In the genomic region with DNA sequence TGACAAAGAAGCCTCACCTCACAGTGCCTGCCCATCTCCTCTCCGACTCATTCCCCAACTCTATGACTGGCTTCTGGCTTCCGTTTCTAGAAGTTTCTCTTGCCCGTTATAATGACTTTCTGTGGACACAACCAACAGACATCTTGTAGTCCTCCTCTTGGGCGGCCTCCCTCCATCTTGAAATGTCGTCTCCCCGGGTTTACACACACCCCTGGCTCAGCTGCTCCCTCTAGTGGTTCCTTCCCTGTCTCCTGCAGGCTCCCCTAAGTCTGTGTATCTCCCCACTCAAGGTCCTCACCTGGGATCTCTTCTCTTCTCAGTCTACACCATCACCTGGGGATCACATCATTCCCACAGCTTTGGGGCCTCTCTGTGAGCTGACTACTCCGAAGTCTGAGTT, we compare ENCODE assay signal across 10 cellular contexts.
DNase-seq lines count a peak whose midpoint lies in the region; ATAC-seq and TF ChIP-seq lines count a peak whose summit lies in the region.
"Had no signal": no experiment of that assay in that cellular context is flagged by ENCODE, and none has a peak within 500 bp of the region (broad histone marks: within the 10 kb centered on the region; RNA-seq: fewer than 3 reads in every experiment).

No MANE protein-coding gene starts in this region.

- WGBS in right lobe of liver (ENCODE audit: insufficient coverage, low coverage, low lambda C conversion rate, missing lambda C conversion rate), result 91% methylated on average over 7 of the region's 7 CpGs

- H3K27me3 Mint-ChIP-seq in WTC11 (ENCODE audit: low read depth), result no peaks in the 10 kb centered on the region

- peak; percentile 78 for TF ChIP-seq CTCF in GM12873 (IDR thresholded peaks at IDR 0.05; ENCODE audit: insufficient read depth, low read depth, low read length, missing control alignments)
- TF ChIP-seq CTCF in WTC11 (IDR thresholded peaks at IDR 0.05), result peak; percentile 57
- TF ChIP-seq CTCF in right lobe of liver (IDR thresholded peaks at IDR 0.05), result peak; percentile 36 to 53 (median 44)
- no peak for TF ChIP-seq CTCF in uterus (IDR thresholded peaks at IDR 0.05)

- no peaks in the 10 kb centered on the region for H3K4me1 Mint-ChIP-seq in WTC11
- H3K4me1 Mint-ChIP-seq: activated B cell treated with CpG ODN at 0.5 μM for 24 hours had no signal

- peaks cover 0 to 20% (median 7%) of the 10 kb centered on the region in 4 donors for H3K4me1 ChIP-seq in right lobe of liver
- no peaks in the 10 kb centered on the region for H3K4me1 ChIP-seq in uterus

- POLR2A ChIA-PET in WTC11 (lab: Charles Lee), result no interaction called here

- peak; percentile 14 for DNase-seq in HK-2 (ENCODE audit: unreplicated experiment)
- peak; percentile 76 for DNase-seq in WTC11 (ENCODE audit: low spot score)
- peak in 1 of 3 donors; percentile 59 for DNase-seq in right lobe of liver
- no peak for DNase-seq in uterus
- no peak for DNase-seq in anterior cingulate cortex (lab: John Stamatoyannopoulos, UW)
- no peak for DNase-seq in activated CD4-positive, CD25-positive, alpha-beta regulatory T cell (lab: John Stamatoyannopoulos, UW)
- DNase-seq: activated B cell treated with CpG ODN at 0.5 μM for 24 hours had no signal

- CTCF ChIA-PET in WTC11 (lab: Charles Lee), result interaction anchor here (1.0 to 1.2 kb wide), 5 partner anchors 8 to 96 kb away, joined by 3 to 5 read pairs (median 3); no protein-coding TSS in a partner anchor

- no peak overlapping the region for H3K4me3 ChIP-seq in right lobe of liver
- no peak overlapping the region for H3K4me3 ChIP-seq in uterus

- intact Hi-C loops in right lobe of liver (cut with DNase I) (no loop called here), uterus (cut with DNase I; ENCODE audit: low total_unique reads) (no loop called here)

- H3K36me3 ChIP-seq in right lobe of liver (no peaks in the 10 kb centered on the region), uterus (no peaks in the 10 kb centered on the region)

- no peak overlapping the region for H3K27ac ChIP-seq in right lobe of liver
- H3K27ac ChIP-seq in uterus, result no peak overlapping the region

- H3K27me3 ChIP-seq in right lobe of liver, result no peaks in the 10 kb centered on the region
- H3K27me3 ChIP-seq in uterus, result no peaks in the 10 kb centered on the region

- ATAC-seq in GM21390 (IDR thresholded peaks at IDR 0.05; ENCODE audit: unreplicated experiment) (peak; percentile 87), WTC11 (peak; percentile 81), right lobe of liver (peak; percentile 47 to 77 (median 62))

- H3K9me3 ChIP-seq in right lobe of liver (no peaks in the 10 kb centered on the region), uterus (no peaks in the 10 kb centered on the region)

- peaks cover 7% of the 10 kb centered on the region for H3K9me3 Mint-ChIP-seq in WTC11
- H3K9me3 Mint-ChIP-seq: activated B cell treated with CpG ODN at 0.5 μM for 24 hours; natural killer cell treated with Interleukin-12 subunit alpha and Interleukin-12 subunit beta and Interleukin-15 and Interleukin-18, amount 100 ng/mL, for 72 hours had no signal

- H3K4me3 Mint-ChIP-seq in WTC11, result no peak overlapping the region
- H3K4me3 Mint-ChIP-seq: activated B cell treated with CpG ODN at 0.5 μM for 24 hours; natural killer cell treated with Interleukin-12 subunit alpha and Interleukin-12 subunit beta and Interleukin-15 and Interleukin-18, amount 100 ng/mL, for 72 hours had no signal

- H3K36me3 Mint-ChIP-seq in WTC11, result no peaks in the 10 kb centered on the region
- H3K36me3 Mint-ChIP-seq: natural killer cell treated with Interleukin-12 subunit alpha and Interleukin-12 subunit beta and Interleukin-15 and Interleukin-18, amount 100 ng/mL, for 72 hours had no signal

- no peak for TF ChIP-seq POLR2A in right lobe of liver (IDR thresholded peaks at IDR 0.05)
- TF ChIP-seq POLR2A in uterus (IDR thresholded peaks at IDR 0.05), result no peak

- no peak overlapping the region for H3K27ac Mint-ChIP-seq in WTC11
- H3K27ac Mint-ChIP-seq: activated B cell treated with CpG ODN at 0.5 μM for 24 hours; natural killer cell treated with Interleukin-12 subunit alpha and Interleukin-12 subunit beta and Interleukin-15 and Interleukin-18, amount 100 ng/mL, for 72 hours had no signal

TF ChIP-seq in WTC11, 78 proteins besides CTCF, POLR2A, EP300 and RAD21 (continues in another document):
- no peak for TF ChIP-seq NFE2L1 (CRISPR knock-in tag; IDR thresholded peaks at IDR 0.05)
- TF ChIP-seq, protein P1, sequence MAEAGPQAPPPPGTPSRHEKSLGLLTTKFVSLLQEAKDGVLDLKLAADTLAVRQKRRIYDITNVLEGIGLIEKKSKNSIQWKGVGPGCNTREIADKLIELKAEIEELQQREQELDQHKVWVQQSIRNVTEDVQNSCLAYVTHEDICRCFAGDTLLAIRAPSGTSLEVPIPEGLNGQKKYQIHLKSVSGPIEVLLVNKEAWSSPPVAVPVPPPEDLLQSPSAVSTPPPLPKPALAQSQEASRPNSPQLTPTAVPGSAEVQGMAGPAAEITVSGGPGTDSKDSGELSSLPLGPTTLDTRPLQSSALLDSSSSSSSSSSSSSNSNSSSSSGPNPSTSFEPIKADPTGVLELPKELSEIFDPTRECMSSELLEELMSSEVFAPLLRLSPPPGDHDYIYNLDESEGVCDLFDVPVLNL (CRISPR knock-in tag; IDR thresholded peaks at IDR 0.05; ENCODE audit: borderline replicate concordance, low read depth), result no peak
- TF ChIP-seq PRRX2 (CRISPR knock-in tag; IDR thresholded peaks at IDR 0.05), result 0 out of 2 replicates have a peak, but pooled peaks have one; percentile 48
- no peak for TF ChIP-seq ATF1 (CRISPR knock-in tag; IDR thresholded peaks at IDR 0.05)
- TF ChIP-seq, protein P2, sequence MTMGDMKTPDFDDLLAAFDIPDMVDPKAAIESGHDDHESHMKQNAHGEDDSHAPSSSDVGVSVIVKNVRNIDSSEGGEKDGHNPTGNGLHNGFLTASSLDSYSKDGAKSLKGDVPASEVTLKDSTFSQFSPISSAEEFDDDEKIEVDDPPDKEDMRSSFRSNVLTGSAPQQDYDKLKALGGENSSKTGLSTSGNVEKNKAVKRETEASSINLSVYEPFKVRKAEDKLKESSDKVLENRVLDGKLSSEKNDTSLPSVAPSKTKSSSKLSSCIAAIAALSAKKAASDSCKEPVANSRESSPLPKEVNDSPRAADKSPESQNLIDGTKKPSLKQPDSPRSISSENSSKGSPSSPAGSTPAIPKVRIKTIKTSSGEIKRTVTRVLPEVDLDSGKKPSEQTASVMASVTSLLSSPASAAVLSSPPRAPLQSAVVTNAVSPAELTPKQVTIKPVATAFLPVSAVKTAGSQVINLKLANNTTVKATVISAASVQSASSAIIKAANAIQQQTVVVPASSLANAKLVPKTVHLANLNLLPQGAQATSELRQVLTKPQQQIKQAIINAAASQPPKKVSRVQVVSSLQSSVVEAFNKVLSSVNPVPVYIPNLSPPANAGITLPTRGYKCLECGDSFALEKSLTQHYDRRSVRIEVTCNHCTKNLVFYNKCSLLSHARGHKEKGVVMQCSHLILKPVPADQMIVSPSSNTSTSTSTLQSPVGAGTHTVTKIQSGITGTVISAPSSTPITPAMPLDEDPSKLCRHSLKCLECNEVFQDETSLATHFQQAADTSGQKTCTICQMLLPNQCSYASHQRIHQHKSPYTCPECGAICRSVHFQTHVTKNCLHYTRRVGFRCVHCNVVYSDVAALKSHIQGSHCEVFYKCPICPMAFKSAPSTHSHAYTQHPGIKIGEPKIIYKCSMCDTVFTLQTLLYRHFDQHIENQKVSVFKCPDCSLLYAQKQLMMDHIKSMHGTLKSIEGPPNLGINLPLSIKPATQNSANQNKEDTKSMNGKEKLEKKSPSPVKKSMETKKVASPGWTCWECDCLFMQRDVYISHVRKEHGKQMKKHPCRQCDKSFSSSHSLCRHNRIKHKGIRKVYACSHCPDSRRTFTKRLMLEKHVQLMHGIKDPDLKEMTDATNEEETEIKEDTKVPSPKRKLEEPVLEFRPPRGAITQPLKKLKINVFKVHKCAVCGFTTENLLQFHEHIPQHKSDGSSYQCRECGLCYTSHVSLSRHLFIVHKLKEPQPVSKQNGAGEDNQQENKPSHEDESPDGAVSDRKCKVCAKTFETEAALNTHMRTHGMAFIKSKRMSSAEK (CRISPR knock-in tag; IDR thresholded peaks at IDR 0.05; ENCODE audit: borderline replicate concordance), result no peak
- no peak for TF ChIP-seq ZNF416 (CRISPR knock-in tag; IDR thresholded peaks at IDR 0.05)
- TF ChIP-seq AR (CRISPR knock-in tag; IDR thresholded peaks at IDR 0.05), result 0 out of 2 replicates have a peak, but pooled peaks have one; percentile 49
- no peak for TF ChIP-seq ZMAT4 (CRISPR knock-in tag; IDR thresholded peaks at IDR 0.05)
- no peak for TF ChIP-seq CREB1 (CRISPR knock-in tag; IDR thresholded peaks at IDR 0.05)
- no peak for TF ChIP-seq ZNF232 (CRISPR knock-in tag; IDR thresholded peaks at IDR 0.05)

Comparison
In these comparisons a context has a peak if more than half of its experiments do, and no peak if none do; other contexts are left out.
1. CTCF ChIP-seq: peak in GM12873 (single experiment), WTC11 (single experiment) and right lobe of liver (4 of 4); none in uterus (0 of 4).
2. DNase-seq: peak in HK-2 (single experiment) and WTC11 (single experiment); none in uterus (0 of 2), anterior cingulate cortex (0 of 58) and activated CD4-positive, CD25-positive, alpha-beta regulatory T cell (0 of 4).
3. Peak in every context shown above with its lines, with median percentiles within 50 percentile points of each other: ATAC-seq.